Comparison of ENCODE assay signal across 22 cellular contexts in the genomic region with DNA sequence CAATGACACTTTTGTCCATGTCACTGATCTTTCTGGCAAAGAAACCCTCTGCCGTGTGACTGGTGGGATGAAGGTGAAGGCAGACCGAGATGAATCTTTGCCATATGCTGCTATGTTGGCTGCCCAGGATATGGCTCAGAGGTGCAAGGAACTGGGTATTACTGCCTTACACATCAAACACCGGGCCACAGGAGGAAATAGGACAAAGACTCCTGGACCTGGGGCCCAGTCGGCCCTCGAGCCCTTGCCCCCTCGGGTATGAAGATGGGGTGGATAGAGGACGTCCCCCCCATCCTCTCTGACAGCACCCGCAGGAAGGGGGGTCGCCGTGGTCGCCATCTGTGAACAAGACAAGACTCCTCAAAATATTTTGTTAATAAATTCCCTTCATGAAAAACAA. TPM values are rescaled to one million over a fixed set of nuclear protein-coding genes. Genes with fewer than 3 reads are reported as not detected.
DNase-seq lines count a peak whose midpoint lies in the region; ATAC-seq and TF ChIP-seq lines count a peak whose summit lies in the region.
"Had no signal": no experiment of that assay in that cellular context is flagged by ENCODE, and none has a peak within 500 bp of the region (broad histone marks: within the 10 kb centered on the region; RNA-seq: fewer than 3 reads in every experiment).

No MANE protein-coding gene starts in this region.

- H3K27ac ChIP-seq in HUES64 (ENCODE audit: low read depth, low read length), result no peak overlapping the region
- peak overlapping the region; percentile 54 for H3K27ac ChIP-seq in substantia nigra (ENCODE audit: low read depth, low read length, poor library complexity, severe bottlenecking)
- H3K27ac ChIP-seq: HL-60 had no signal

- DNase-seq in glutamatergic neuron (no peak), substantia nigra (lab: John Stamatoyannopoulos, UW) (no peak), NOMO-1 treated with dmso at 0.1 percent for 144 hours (lab: John Stamatoyannopoulos, UW; ENCODE audit: unreplicated experiment) (no peak)
- DNase-seq: ACHN; BE2C; CD4-positive, alpha-beta memory T cell; DMS153; DMS79; GOT3; H7; HFFc6; KBM-7 had no signal

- no peak for TF ChIP-seq CTCF in glutamatergic neuron (IDR thresholded peaks at IDR 0.05; ENCODE audit: partially characterized antibody, unreplicated experiment)

- no peaks in the 10 kb centered on the region for H3K36me3 Mint-ChIP-seq in glutamatergic neuron (ENCODE audit: unreplicated experiment)
- H3K36me3 Mint-ChIP-seq: CD14-positive monocyte; CD4-positive, alpha-beta memory T cell had no signal

- H3K9me3 Mint-ChIP-seq in glutamatergic neuron (ENCODE audit: unreplicated experiment), result peaks cover 5% of the 10 kb centered on the region
- H3K9me3 Mint-ChIP-seq: HFFc6 had no signal

- H3K9me3 ChIP-seq in ES-I3 (ENCODE audit: control insufficient read depth, insufficient read depth, low read length) (no peaks in the 10 kb centered on the region), HUES64 (ENCODE audit: insufficient read depth, low read depth, low read length) (no peaks in the 10 kb centered on the region)
- H3K9me3 ChIP-seq: BE2C had no signal

- ATAC-seq in GM21528 (IDR thresholded peaks at IDR 0.05; ENCODE audit: low FRiP score, unreplicated experiment) (no peak), GM21576 (IDR thresholded peaks at IDR 0.05; ENCODE audit: unreplicated experiment) (no peak)
- ATAC-seq: GM12878, HCT116, HepG2 had no signal

- H3K9ac ChIP-seq in ES-I3 (ENCODE audit: low read depth, low read length), result peak overlapping the region; percentile 26; the same call in 1 of the 2 replicates
- no peak overlapping the region for H3K9ac ChIP-seq in HUES64 (ENCODE audit: low read depth, low read length)

- H3K36me3 ChIP-seq in ES-I3 (ENCODE audit: insufficient read depth, low read length) (peaks cover 11% of the 10 kb centered on the region), HUES64 (ENCODE audit: insufficient read depth, low read length) (peaks cover 46% of the 10 kb centered on the region)
- H3K36me3 ChIP-seq: BE2C had no signal

- WGBS in HUES64, result 56% methylated on average over 11 of the region's 11 CpGs

- H3K4me3 Mint-ChIP-seq in glutamatergic neuron (ENCODE audit: unreplicated experiment), result peak overlapping the region; percentile 40
- H3K4me3 Mint-ChIP-seq: CD14-positive monocyte; CD4-positive, alpha-beta memory T cell; HFFc6; IgD-negative memory B cell had no signal

- peaks cover 74% of the 10 kb centered on the region for H3K4me1 Mint-ChIP-seq in glutamatergic neuron (ENCODE audit: low read depth, unreplicated experiment)
- H3K4me1 Mint-ChIP-seq: CD14-positive monocyte; CD4-positive, alpha-beta memory T cell had no signal

- no peaks in the 10 kb centered on the region for H3K27me3 ChIP-seq in HUES64 (ENCODE audit: insufficient read depth, low read length)
- H3K27me3 ChIP-seq: BE2C had no signal

- H3K27ac Mint-ChIP-seq in glutamatergic neuron (ENCODE audit: unreplicated experiment), result peak overlapping the region; percentile 57
- H3K27ac Mint-ChIP-seq: CD14-positive monocyte; CD4-positive, alpha-beta memory T cell; HFFc6 had no signal

- H3K4me1 ChIP-seq in ES-I3 (ENCODE audit: insufficient read depth, low read length) (peaks cover 67% of the 10 kb centered on the region), HUES64 (ENCODE audit: insufficient read depth, low read length) (peaks cover 95% of the 10 kb centered on the region)

- H3K4me3 ChIP-seq in HUES64 (ENCODE audit: low read length), result peak overlapping the region; percentile 11; the same call in 1 of the 2 replicates
- H3K4me3 ChIP-seq: GM12878 had no signal

- H3K27me3 Mint-ChIP-seq in glutamatergic neuron (ENCODE audit: unreplicated experiment), result no peaks in the 10 kb centered on the region

RNA-seq across cellular contexts. Expression of gene SEMA6A, which starts 12.0 kb away (rescaled TPM):
- 146 TPM for polyA plus RNA-seq in HUES64 (2013, experiment 1 of 2)
- 175 TPM for polyA plus RNA-seq in HUES64 (2013, experiment 2 of 2)
- total RNA-seq in glutamatergic neuron (ENCODE audit: unreplicated experiment), result 424 TPM
- total RNA-seq: CD4-positive, alpha-beta memory T cell had no signal
